8 cellular contexts compared by ENCODE assay signal in genomic region chr3:38004415-38005075, GRCh38. TPM values are rescaled to one million over a fixed set of nuclear protein-coding genes. Genes with fewer than 3 reads are reported as not detected.
DNase-seq lines count a peak whose midpoint lies in the region; ATAC-seq and TF ChIP-seq lines count a peak whose summit lies in the region.

No MANE protein-coding gene starts in this region.

- TF ChIP-seq RAD21 in neural cell (conservative IDR thresholded peaks at IDR 0.05), result peak; percentile 55

- H3K79me2 ChIP-seq in neural cell (replicated peaks; ENCODE audit: insufficient read depth, low read length), result no peaks in the 10 kb centered on the region

- H3F3A ChIP-seq in neural cell (ENCODE audit: insufficient read depth, low read length, poor library complexity, severe bottlenecking), result no peaks in the 10 kb centered on the region

- H3K4me3 Mint-ChIP-seq in activated T-helper 1 cell treated with anti-CD3 and anti-CD28 coated beads, Interleukin-12 subunit alpha, Interleukin-12 subunit beta, Interleukin-2, Interleukin-4 antibody, amounts not matched to agents 30 ng/mL and 10 ng/mL and 1 ng/mL, durations not matched to agents 14 hours and 24 hours and 36 hours, result no peak overlapping the region

- DNase-seq in NCI-H1105 treated with DMSO at 0.1 percent for 48 hours (lab: John Stamatoyannopoulos, UW) (peak; percentile 29), NCI-H1105 (lab: John Stamatoyannopoulos, UW) (no peak), NT2/D1 (ENCODE audit: low read depth, low spot score) (peak; percentile 40), fibroblast of pulmonary artery (ENCODE audit: low read depth) (peak; percentile 72), ureter (ENCODE audit: low spot score) (peak; percentile 87)
- peak; percentile 31 for DNase-seq in activated T-helper 1 cell treated with anti-CD3 and anti-CD28 coated beads, Interleukin-12 subunit alpha, Interleukin-12 subunit beta, Interleukin-2, Interleukin-4 antibody, amounts not matched to agents 30 ng/mL and 10 ng/mL and 1 ng/mL, durations not matched to agents 14 hours and 24 hours and 36 hours (ENCODE audit: low spot score)

- TF ChIP-seq EP300 in neural cell (conservative IDR thresholded peaks at IDR 0.05; ENCODE audit: poor library complexity, severe bottlenecking), result no peak

- no peak overlapping the region for H3K4me2 ChIP-seq in neural cell (ENCODE audit: low read length)

- no peaks in the 10 kb centered on the region for H3K9me3 ChIP-seq in NT2/D1 (ENCODE audit: insufficient read depth, low read length)
- no peaks in the 10 kb centered on the region for H3K9me3 ChIP-seq in neural cell (ENCODE audit: low read length)

- no peak overlapping the region for H3K27ac Mint-ChIP-seq in activated T-helper 1 cell treated with anti-CD3 and anti-CD28 coated beads, Interleukin-12 subunit alpha, Interleukin-12 subunit beta, Interleukin-2, Interleukin-4 antibody, amounts not matched to agents 30 ng/mL and 10 ng/mL and 1 ng/mL, durations not matched to agents 14 hours and 24 hours and 36 hours

- H3K36me3 Mint-ChIP-seq in activated T-helper 1 cell treated with anti-CD3 and anti-CD28 coated beads, Interleukin-12 subunit alpha, Interleukin-12 subunit beta, Interleukin-2, Interleukin-4 antibody, amounts not matched to agents 30 ng/mL and 10 ng/mL and 1 ng/mL, durations not matched to agents 14 hours and 24 hours and 36 hours (ENCODE audit: low read depth), result peaks cover 12% of the 10 kb centered on the region

- no peak overlapping the region for H2AFZ ChIP-seq in neural cell (ENCODE audit: low read depth, low read length)

- H3K27ac ChIP-seq in neural cell (ENCODE audit: low read length), result no peak overlapping the region

- H3K4me1 Mint-ChIP-seq in activated T-helper 1 cell treated with anti-CD3 and anti-CD28 coated beads, Interleukin-12 subunit alpha, Interleukin-12 subunit beta, Interleukin-2, Interleukin-4 antibody, amounts not matched to agents 30 ng/mL and 10 ng/mL and 1 ng/mL, durations not matched to agents 14 hours and 24 hours and 36 hours (ENCODE audit: low read depth), result peaks cover 23% of the 10 kb centered on the region

- peaks cover 23% of the 10 kb centered on the region for H3K4me1 ChIP-seq in NT2/D1 (ENCODE audit: insufficient read depth, insufficient read length)

- H3K27me3 Mint-ChIP-seq in activated T-helper 1 cell treated with anti-CD3 and anti-CD28 coated beads, Interleukin-12 subunit alpha, Interleukin-12 subunit beta, Interleukin-2, Interleukin-4 antibody, amounts not matched to agents 30 ng/mL and 10 ng/mL and 1 ng/mL, durations not matched to agents 14 hours and 24 hours and 36 hours (ENCODE audit: insufficient read depth), result no peaks in the 10 kb centered on the region

- peak; percentile 49 for ATAC-seq in HG02870 (IDR thresholded peaks at IDR 0.05; ENCODE audit: unreplicated experiment)

- intact Hi-C loops in activated T-helper 1 cell treated with anti-CD3 and anti-CD28 coated beads, Interleukin-12 subunit alpha, Interleukin-12 subunit beta, Interleukin-2, Interleukin-4 antibody, amounts not matched to agents 30 ng/mL and 10 ng/mL and 1 ng/mL, durations not matched to agents 14 hours and 24 hours and 36 hours (cut with micrococcal nuclease), result no loop called here

- H3K36me3 ChIP-seq in NT2/D1 (ENCODE audit: insufficient read depth, insufficient read length, low read length), result peaks cover 30% of the 10 kb centered on the region
- no peaks in the 10 kb centered on the region for H3K36me3 ChIP-seq in neural cell (ENCODE audit: insufficient read depth, low read length)

- TF ChIP-seq CTCF in fibroblast of pulmonary artery (IDR thresholded peaks at IDR 0.05; ENCODE audit: low read length, missing control alignments) (peak; percentile 86), neural cell (IDR thresholded peaks at IDR 0.05; ENCODE audit: poor library complexity, severe bottlenecking) (peak; percentile 67)

- H3K9ac ChIP-seq in NT2/D1 (ENCODE audit: insufficient read length, low read depth), result no peak overlapping the region
- H3K9ac ChIP-seq in neural cell (ENCODE audit: low read length), result no peak overlapping the region

- H3K4me3 ChIP-seq in NT2/D1 (ENCODE audit: insufficient read length, low read depth) (no peak overlapping the region), fibroblast of pulmonary artery (replicated peaks; ENCODE audit: low read depth, low read length) (no peak overlapping the region), neural cell (ENCODE audit: low read length) (no peak overlapping the region)

- peaks cover 2% of the 10 kb centered on the region for H3K27me3 ChIP-seq in NT2/D1 (ENCODE audit: insufficient read depth, insufficient read length)
- no peaks in the 10 kb centered on the region for H3K27me3 ChIP-seq in neural cell (ENCODE audit: insufficient read depth, low read depth, low read length)

- H3K9me2 ChIP-seq in neural cell (ENCODE audit: insufficient read depth, low read length), result no peaks in the 10 kb centered on the region

- H4K20me1 ChIP-seq in neural cell (ENCODE audit: insufficient read depth), result no peaks in the 10 kb centered on the region

- H3K9me3 Mint-ChIP-seq in activated T-helper 1 cell treated with anti-CD3 and anti-CD28 coated beads, Interleukin-12 subunit alpha, Interleukin-12 subunit beta, Interleukin-2, Interleukin-4 antibody, amounts not matched to agents 30 ng/mL and 10 ng/mL and 1 ng/mL, durations not matched to agents 14 hours and 24 hours and 36 hours, result no peaks in the 10 kb centered on the region

TF ChIP-seq in neural cell, 6 proteins besides CTCF, POLR2A, EP300 and RAD21:
- TF ChIP-seq TAF1 (IDR thresholded peaks at IDR 0.05; ENCODE audit: low read depth), result no peak
- peak; percentile 73 for TF ChIP-seq SMC3 (conservative IDR thresholded peaks at IDR 0.05; ENCODE audit: poor library complexity)

RNA-seq across cellular contexts. Expression of gene VILL, which starts 14.0 kb away (rescaled TPM):
- 11.6 and 13.4 TPM in 2 replicates for total RNA-seq in activated T-helper 1 cell treated with anti-CD3 and anti-CD28 coated beads, Interleukin-12 subunit alpha, Interleukin-12 subunit beta, Interleukin-2, Interleukin-4 antibody, amounts not matched to agents 30 ng/mL and 10 ng/mL and 1 ng/mL, durations not matched to agents 14 hours and 24 hours and 36 hours
- polyA plus RNA-seq in neural cell, result 0.14 TPM in 1 of 2 replicates, not detected in the other
- not detected in 2 replicates for polyA minus RNA-seq in neural cell
- total RNA-seq in ureter, result 46.4 TPM

RNA-seq across cellular contexts. Expression of gene PLCD1, which starts 24.9 kb away (rescaled TPM):
- total RNA-seq in activated T-helper 1 cell treated with anti-CD3 and anti-CD28 coated beads, Interleukin-12 subunit alpha, Interleukin-12 subunit beta, Interleukin-2, Interleukin-4 antibody, amounts not matched to agents 30 ng/mL and 10 ng/mL and 1 ng/mL, durations not matched to agents 14 hours and 24 hours and 36 hours, result 3.9 and 4.3 TPM in 2 replicates
- 4.6 and 7.6 TPM in 2 replicates for polyA plus RNA-seq in neural cell
- 1.2 and 1.6 TPM in 2 replicates for polyA minus RNA-seq in neural cell
- total RNA-seq in ureter, result 93.5 TPM

RNA-seq across cellular contexts. Expression of gene DLEC1, which starts 34.5 kb away (rescaled TPM):
- 0.10 and 0.12 TPM in 2 replicates for total RNA-seq in activated T-helper 1 cell treated with anti-CD3 and anti-CD28 coated beads, Interleukin-12 subunit alpha, Interleukin-12 subunit beta, Interleukin-2, Interleukin-4 antibody, amounts not matched to agents 30 ng/mL and 10 ng/mL and 1 ng/mL, durations not matched to agents 14 hours and 24 hours and 36 hours
- polyA plus RNA-seq in neural cell, result 0.25 and 0.44 TPM in 2 replicates
- 0.23 TPM in 1 of 2 replicates, not detected in the other for polyA minus RNA-seq in neural cell
- total RNA-seq in ureter, result 5.6 TPM

Comparison
In these comparisons a context has a peak if more than half of its experiments do, and no peak if none do; other contexts are left out.
1. RNA of gene PLCD1, which starts 24.9 kb away (total RNA-seq): 93.5 TPM in ureter (single experiment); 3.9 to 4.3 TPM in activated T-helper 1 cell treated with anti-CD3 and anti-CD28 coated beads, Interleukin-12 subunit alpha, Interleukin-12 subunit beta, Interleukin-2, Interleukin-4 antibody, amounts not matched to agents 30 ng/mL and 10 ng/mL and 1 ng/mL, durations not matched to agents 14 hours and 24 hours and 36 hours; every median in the first group is over 10 times any median in the second.